ENCODE assay signal across 17 cellular contexts in genomic region chr11:46216765-46217089, GRCh38.
"Had no signal": no experiment of that assay in that cellular context is flagged by ENCODE, and none has a peak within 500 bp of the region (broad histone marks: within the 10 kb centered on the region; RNA-seq: fewer than 3 reads in every experiment).

No MANE protein-coding gene starts in this region.

- H3K4me3 ChIP-seq: hepatocyte, ovary, testis had no signal

- H3K9me3 ChIP-seq: ovary, sigmoid colon, stomach, testis had no signal

- DNase-seq: activated CD4-positive, alpha-beta T cell treated with anti-CD3 and anti-CD28 coated beads, Interleukin-2, amount 50 U/mL, for 4 hours; activated CD4-positive, CD25-positive, alpha-beta regulatory T cell treated with anti-CD3 and anti-CD28 coated beads, Interleukin-2, amount 50 U/mL, for 72 hours; activated naive CD4-positive, alpha-beta T cell treated with anti-CD3 and anti-CD28 coated beads for 36 hours; dorsolateral prefrontal cortex; mesendoderm; ovary; sigmoid colon; stimulated activated CD4-positive, alpha-beta T cell treated with anti-CD3 and anti-CD28 coated beads, Interleukin-12 subunit alpha, Interleukin-12 subunit beta, amount 100 ng/mL, for 4 hours; stimulated activated CD4-positive, alpha-beta T cell treated with anti-CD3 and anti-CD28 coated beads, Interleukin-2, amount 100 ng/mL, for 24 hours; testis had no signal

- H3K27me3 ChIP-seq: hepatocyte, ovary, sigmoid colon, testis had no signal

- ATAC-seq: activated T-helper 17 cell treated with anti-CD3 and anti-CD28 coated beads, Interleukin-2, amount 50 U/mL, for 72 hours; esophagus mucosa; left lobe of liver had no signal

- H3K27ac ChIP-seq: dorsolateral prefrontal cortex, hepatocyte, ovary, sigmoid colon, testis had no signal

- FAIRE-seq: astrocyte, endometrium had no signal

- H3K4me1 ChIP-seq: sigmoid colon, testis had no signal

- H3K36me3 ChIP-seq: ovary, sigmoid colon, stomach had no signal
